9 cellular contexts compared by ENCODE assay signal in the genomic region with DNA sequence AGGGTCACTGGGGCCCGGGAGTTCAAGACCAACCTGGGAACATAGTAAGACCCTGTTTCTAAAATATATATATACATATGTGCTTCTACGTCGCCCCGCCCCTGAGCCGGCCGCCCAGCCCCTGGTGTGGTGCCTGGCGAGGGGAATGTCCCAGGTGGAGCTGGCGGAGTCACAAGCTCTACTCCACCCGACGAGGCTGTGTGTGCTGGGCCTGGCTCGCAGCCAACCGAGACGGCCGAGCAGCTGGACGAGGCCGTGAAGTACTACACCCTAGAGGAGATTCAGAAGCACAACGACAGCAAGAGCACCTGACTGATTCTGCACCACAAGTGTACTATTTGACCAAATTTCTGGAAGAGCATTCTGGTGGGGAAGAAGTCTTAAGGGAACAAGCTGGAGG. TPM values are rescaled to one million over a fixed set of nuclear protein-coding genes. Genes with fewer than 3 reads are reported as not detected.
A peak's percentile ranks its signal among the peaks of the same experiment; 100 is the strongest.
DNase-seq lines count a peak whose midpoint lies in the region; ATAC-seq and TF ChIP-seq lines count a peak whose summit lies in the region.
"Had no signal": no experiment of that assay in that cellular context is flagged by ENCODE, and none has a peak within 500 bp of the region (broad histone marks: within the 10 kb centered on the region; RNA-seq: fewer than 3 reads in every experiment).

No MANE protein-coding gene starts in this region.

- no peak overlapping the region for H3K27ac Mint-ChIP-seq in activated T-cell treated with anti-CD3 and anti-CD28 coated beads, Interleukin-2, amount 50 U/mL, for 24 hours

- H3K27me3 Mint-ChIP-seq in activated T-cell treated with anti-CD3 and anti-CD28 coated beads, Interleukin-2, amount 50 U/mL, for 24 hours, result no peaks in the 10 kb centered on the region

- H3K36me3 ChIP-seq in Peyer's patch, result no peaks in the 10 kb centered on the region
- no peaks in the 10 kb centered on the region for H3K36me3 ChIP-seq in cardiac muscle cell
- no peaks in the 10 kb centered on the region for H3K36me3 ChIP-seq in thyroid gland

- peaks cover 4% of the 10 kb centered on the region for H3K4me1 Mint-ChIP-seq in activated T-cell treated with anti-CD3 and anti-CD28 coated beads, Interleukin-2, amount 50 U/mL, for 24 hours (ENCODE audit: low read depth)

- TF ChIP-seq POLR2A in Peyer's patch (IDR thresholded peaks at IDR 0.05), result no peak
- no peak for TF ChIP-seq POLR2A in thyroid gland (IDR thresholded peaks at IDR 0.05)

- H3K36me3 Mint-ChIP-seq in activated T-cell treated with anti-CD3 and anti-CD28 coated beads, Interleukin-2, amount 50 U/mL, for 24 hours (ENCODE audit: low read depth), result no peaks in the 10 kb centered on the region

- H3K27me3 ChIP-seq in Peyer's patch (no peaks in the 10 kb centered on the region), cardiac muscle cell (no peaks in the 10 kb centered on the region), thyroid gland (no peaks in the 10 kb centered on the region)

- TF ChIP-seq CTCF in Peyer's patch (IDR thresholded peaks at IDR 0.05) (peak in 4 of 6 experiments; percentile 14 to 54 (median 48)), cardiac muscle cell (IDR thresholded peaks at IDR 0.05; ENCODE audit: low read depth, low read length) (peak; percentile 14), thyroid gland (IDR thresholded peaks at IDR 0.05) (peak in 5 of 6 experiments; percentile 14 to 62 (median 38)), omental fat pad (IDR thresholded peaks at IDR 0.05) (no peak)

- no peak overlapping the region for H3K27ac ChIP-seq in Peyer's patch
- no peak overlapping the region for H3K27ac ChIP-seq in cardiac muscle cell
- no peak overlapping the region for H3K27ac ChIP-seq in thyroid gland

- no peaks in the 10 kb centered on the region for H3K9me3 ChIP-seq in Peyer's patch
- H3K9me3 ChIP-seq in cardiac muscle cell (ENCODE audit: low read depth), result no peaks in the 10 kb centered on the region
- no peaks in the 10 kb centered on the region for H3K9me3 ChIP-seq in thyroid gland

- intact Hi-C loops in thyroid gland (cut with DNase I), result loop anchor here (5.0 kb wide), 1 partner anchor 166 kb away; no protein-coding TSS in a partner anchor

- peak; percentile 33 to 69 for DNase-seq in NCI-H2081 (lab: John Stamatoyannopoulos, UW)
- no peak for DNase-seq in NCI-H2081 treated with DMSO at 0.1 percent for 48 hours (lab: John Stamatoyannopoulos, UW)
- DNase-seq in Peyer's patch, result peak in 2 of 3 donors; percentile 85
- peak; percentile 46 to 61 for DNase-seq in cardiac muscle cell (ENCODE audit: low read depth in 1 of 2, low spot score in 1 of 2)
- peak; percentile 89 for DNase-seq in thyroid gland
- no peak for DNase-seq in activated T-cell treated with anti-CD3 and anti-CD28 coated beads, Interleukin-2, amount 50 U/mL, for 24 hours
- DNase-seq in D341Med (ENCODE audit: low spot score), result no peak
- DNase-seq in omental fat pad (ENCODE audit: low spot score), result no peak
- DNase-seq: 8988T had no signal

- H3K4me1 ChIP-seq in Peyer's patch (peaks cover 0 to 12% (median 0%) of the 10 kb centered on the region in 4 donors), cardiac muscle cell (ENCODE audit: low read depth) (peaks cover 3% of the 10 kb centered on the region), thyroid gland (peaks cover 4 to 9% of the 10 kb centered on the region in 2 donors)

- no peak for ATAC-seq in omental fat pad (ENCODE audit: low FRiP score)

- WGBS in thyroid gland, 2 donors, result 19 to 42% methylated on average over 10 to 17 of the region's 17 CpGs

- no peak overlapping the region for H3K4me3 Mint-ChIP-seq in activated T-cell treated with anti-CD3 and anti-CD28 coated beads, Interleukin-2, amount 50 U/mL, for 24 hours

- no peak overlapping the region for H3K4me3 ChIP-seq in Peyer's patch
- H3K4me3 ChIP-seq in cardiac muscle cell, result no peak overlapping the region
- H3K4me3 ChIP-seq in thyroid gland (replicated peaks in 1 of 3), result no peak overlapping the region

- H3K9me3 Mint-ChIP-seq in activated T-cell treated with anti-CD3 and anti-CD28 coated beads, Interleukin-2, amount 50 U/mL, for 24 hours, result no peaks in the 10 kb centered on the region

RNA-seq across cellular contexts. Expression of a gene that starts 22.1 kb away (rescaled TPM):
- total RNA-seq in Peyer's patch (100 to 1,000 TPM; 132 to 172 (median 157) TPM), cardiac muscle cell (38.7 and 42.9 TPM in 2 replicates), thyroid gland (10 to 100 TPM; 43.9 to 56.1 (median 44.5) TPM), omental fat pad (10 to 100 TPM; 32.6 to 94.9 (median 54.6) TPM)
- polyA plus RNA-seq in cardiac muscle cell, result 33.0 and 39.4 TPM in 2 replicates

RNA-seq across cellular contexts. Expression of a gene that starts 46.8 kb away (rescaled TPM):
- 10 to 100 TPM; 12.4 to 18.9 (median 16.5) TPM for total RNA-seq in Peyer's patch
- 85.5 and 99.6 TPM in 2 replicates for total RNA-seq in cardiac muscle cell
- polyA plus RNA-seq in cardiac muscle cell, result 93.2 and 107 TPM in 2 replicates
- total RNA-seq in thyroid gland, result 10 to 100 TPM; 34.1 to 48.2 (median 41.5) TPM
- total RNA-seq in omental fat pad, result 10 to 100 TPM; 18.0 to 29.6 (median 24.3) TPM

RNA-seq across cellular contexts. Expression of a gene that starts 47.3 kb away (rescaled TPM):
- total RNA-seq in Peyer's patch (1 to 10 TPM; 6.0 to 9.9 (median 8.3) TPM), cardiac muscle cell (7.5 and 10.5 TPM in 2 replicates), thyroid gland (10 to 100 TPM in 2 of 4 donors, 1 to 10 TPM in 2; 6.3 to 17.7 (median 12.6) TPM), omental fat pad (10 to 100 TPM in 2 of 4 donors, 1 to 10 TPM in 2; 5.7 to 18.5 (median 9.2) TPM)
- polyA plus RNA-seq in cardiac muscle cell, result 42.3 and 48.9 TPM in 2 replicates

Comparison
In these comparisons a context has a peak if more than half of its experiments do, and no peak if none do; other contexts are left out.
1. DNase-seq: peak in NCI-H2081 (2 of 2), Peyer's patch (2 of 3), cardiac muscle cell (2 of 2) and thyroid gland (2 of 2); none in NCI-H2081 treated with DMSO at 0.1 percent for 48 hours (single experiment), activated T-cell treated with anti-CD3 and anti-CD28 coated beads, Interleukin-2, amount 50 U/mL, for 24 hours (single experiment), D341Med (single experiment) and omental fat pad (single experiment).
2. CTCF ChIP-seq: peak in Peyer's patch (4 of 6), cardiac muscle cell (single experiment) and thyroid gland (5 of 6); none in omental fat pad (0 of 3).